ENCODE assay signal across 8 cellular contexts in the genomic region with DNA sequence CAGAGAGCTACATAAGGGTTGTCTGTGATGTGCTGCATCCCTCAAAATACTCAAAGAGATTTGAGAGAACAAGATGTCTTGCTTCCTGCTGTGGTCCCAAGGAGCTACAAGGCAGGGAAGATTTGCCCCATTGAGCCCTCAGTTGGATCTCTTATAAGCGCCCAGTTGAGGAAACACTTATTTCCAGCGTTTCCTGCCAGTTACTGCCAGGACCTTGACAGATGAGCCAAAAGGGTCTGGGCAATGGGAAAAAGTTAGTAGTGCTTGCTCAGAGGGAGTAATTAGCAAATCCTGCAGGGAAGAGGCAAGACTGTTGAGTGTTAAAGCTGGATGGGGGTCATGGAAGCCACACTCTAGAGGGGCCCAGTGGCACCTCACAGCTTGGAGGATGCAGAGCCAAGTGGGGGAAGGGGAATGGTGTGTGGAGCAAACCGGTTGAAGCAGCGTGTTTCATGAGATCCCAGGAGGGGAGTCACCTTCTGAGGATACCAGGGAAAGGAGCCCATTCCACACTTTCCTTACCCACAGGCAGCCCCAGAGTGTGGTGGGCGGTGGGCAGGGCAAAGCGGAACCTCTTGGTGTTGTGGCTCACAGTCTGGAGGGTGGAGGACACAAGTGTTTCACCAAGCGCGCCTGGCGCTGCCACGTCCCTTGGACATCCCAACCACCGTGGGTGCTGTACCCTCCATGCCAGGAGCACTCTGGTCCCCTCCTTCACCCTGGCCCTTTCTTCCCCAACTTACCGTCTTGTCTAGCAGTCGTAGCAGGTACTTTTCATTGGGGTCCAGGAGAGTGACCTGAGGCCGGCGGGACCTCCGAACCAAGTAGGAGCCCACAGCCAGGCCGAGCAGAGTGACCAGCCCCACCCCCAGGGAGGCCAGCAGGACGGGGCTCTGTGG. TPM values are rescaled to one million over a fixed set of nuclear protein-coding genes. Genes with fewer than 3 reads are reported as not detected.
DNase-seq lines count a peak whose midpoint lies in the region; ATAC-seq and TF ChIP-seq lines count a peak whose summit lies in the region.

No MANE protein-coding gene starts in this region.

- intact Hi-C loops in PC-3 (cut with micrococcal nuclease) = no loop called here

- no peaks in the 10 kb centered on the region for H3K9me3 ChIP-seq in DOHH2 (ENCODE audit: control insufficient read depth, insufficient read depth, low read length)
- H3K9me3 ChIP-seq in PC-3 (ENCODE audit: low read length) = no peaks in the 10 kb centered on the region

- H3K9me2 ChIP-seq in DOHH2 (replicated peaks; ENCODE audit: control insufficient read depth, low read length) (no peaks in the 10 kb centered on the region), PC-3 (replicated peaks; ENCODE audit: low read length) (no peaks in the 10 kb centered on the region)

- peak; percentile 58 for ATAC-seq in PC-3
- ATAC-seq in HG03108 (IDR thresholded peaks at IDR 0.05; ENCODE audit: unreplicated experiment) = no peak
- no peak for ATAC-seq in HG03565 (IDR thresholded peaks at IDR 0.05; ENCODE audit: unreplicated experiment)
- no peak for ATAC-seq in HG03469 (IDR thresholded peaks at IDR 0.05; ENCODE audit: unreplicated experiment)
- no peak for ATAC-seq in HG02678 (IDR thresholded peaks at IDR 0.05; ENCODE audit: unreplicated experiment)

- H3K79me2 ChIP-seq in DOHH2 (ENCODE audit: control insufficient read depth, low read length) = peaks cover 6% of the 10 kb centered on the region
- peaks cover 13% of the 10 kb centered on the region for H3K79me2 ChIP-seq in PC-3 (ENCODE audit: low read length)

- DNase-seq in PC-3 (no peak), endothelial cell (ENCODE audit: low spot score) (no peak), nephron progenitor cell (peak; percentile 10)

- H3K27ac Mint-ChIP-seq in endothelial cell (ENCODE audit: unreplicated experiment) (peak overlapping the region; percentile 27), nephron progenitor cell (peak overlapping the region; percentile 29)

- H3K27me3 Mint-ChIP-seq in endothelial cell (ENCODE audit: unreplicated experiment) (peaks cover 5% of the 10 kb centered on the region), nephron progenitor cell (ENCODE audit: low read depth, poor library complexity) (peaks cover 7% of the 10 kb centered on the region)

- CTCF ChIA-PET in PC-3 (lab: Charles Lee) = no interaction called here

- POLR2A ChIA-PET in PC-3 (lab: Charles Lee; ENCODE audit: unreplicated experiment) = no interaction called here

- no peaks in the 10 kb centered on the region; the same call in 1 of the 2 replicates for H3F3A ChIP-seq in DOHH2 (ENCODE audit: control insufficient read depth, insufficient read depth)
- no peaks in the 10 kb centered on the region for H3F3A ChIP-seq in PC-3 (ENCODE audit: low read length, unreplicated experiment)

- H3K4me3 Mint-ChIP-seq in endothelial cell (ENCODE audit: unreplicated experiment) (peak overlapping the region; percentile 86), nephron progenitor cell (peak overlapping the region; percentile 79)

- H3K36me3 Mint-ChIP-seq in endothelial cell (ENCODE audit: low read depth, unreplicated experiment) (peaks cover 12% of the 10 kb centered on the region), nephron progenitor cell (ENCODE audit: low read depth) (peaks cover 5% of the 10 kb centered on the region)

- TF ChIP-seq CTCF in DOHH2 (IDR thresholded peaks at IDR 0.05; ENCODE audit: low read depth, low read length, poor library complexity, severe bottlenecking) = no peak
- no peak for TF ChIP-seq CTCF in PC-3 (conservative IDR thresholded peaks at IDR 0.05; ENCODE audit: low read depth, low read length)
- no peak for TF ChIP-seq CTCF in endothelial cell (IDR thresholded peaks at IDR 0.05; ENCODE audit: unreplicated experiment)
- no peak for TF ChIP-seq CTCF in nephron progenitor cell (IDR thresholded peaks at IDR 0.05)

- H2AFZ ChIP-seq in PC-3 (ENCODE audit: low read length) = peak overlapping the region; percentile 99

- no peak overlapping the region for H3K27ac ChIP-seq in DOHH2 (ENCODE audit: low read depth, low read length)
- no peak overlapping the region for H3K27ac ChIP-seq in PC-3 (ENCODE audit: low read length)

- no peaks in the 10 kb centered on the region; the same call in 1 of the 2 replicates for H3K36me3 ChIP-seq in DOHH2 (ENCODE audit: control insufficient read depth, low read length)
- H3K36me3 ChIP-seq in PC-3 (ENCODE audit: low read depth, low read length) = peaks cover 22% of the 10 kb centered on the region; the same call in 1 of the 2 replicates

- H3K4me3 ChIP-seq in DOHH2 (ENCODE audit: low read length) (peak overlapping the region; percentile 95), PC-3 (ENCODE audit: low read length) (peak overlapping the region; percentile 99)

- peak overlapping the region; percentile 89 for H3K9ac ChIP-seq in PC-3 (ENCODE audit: low read length)

- H4K20me1 ChIP-seq in DOHH2 (ENCODE audit: control insufficient read depth, insufficient read depth, low read depth, low read length) (no peaks in the 10 kb centered on the region), PC-3 (ENCODE audit: low read length) (no peaks in the 10 kb centered on the region)

- H3K9me3 Mint-ChIP-seq in endothelial cell (ENCODE audit: unreplicated experiment) (no peaks in the 10 kb centered on the region), nephron progenitor cell (no peaks in the 10 kb centered on the region)

- H3K4me1 ChIP-seq in DOHH2 (ENCODE audit: control insufficient read depth, low read length) (peaks cover 32% of the 10 kb centered on the region), PC-3 (ENCODE audit: insufficient read depth, low read length) (peaks cover 19% of the 10 kb centered on the region)

- H3K4me2 ChIP-seq in DOHH2 (ENCODE audit: low read length) = peak overlapping the region; percentile 94
- peak overlapping the region; percentile 93 for H3K4me2 ChIP-seq in PC-3 (ENCODE audit: low read length)

- H3K27me3 ChIP-seq in DOHH2 (ENCODE audit: control insufficient read depth, low read length) = no peaks in the 10 kb centered on the region
- no peaks in the 10 kb centered on the region for H3K27me3 ChIP-seq in PC-3 (ENCODE audit: low read length)

- TSS peak; percentile 43 for BruUV-seq in PC-3 (replicated peaks; lab: Mats Ljungman, UMichigan)

- H3K4me1 Mint-ChIP-seq in endothelial cell (ENCODE audit: unreplicated experiment) = peaks cover 30% of the 10 kb centered on the region
- H3K4me1 Mint-ChIP-seq in nephron progenitor cell = peaks cover 23% of the 10 kb centered on the region

RNA-seq across cellular contexts. Expression of a gene that starts 0.8 kb away (rescaled TPM):
- total RNA-seq in PC-3 (2014; rRNA removed) = 58.7 and 66.2 TPM in 2 replicates
- 56.5 TPM for total RNA-seq in endothelial cell (ENCODE audit: unreplicated experiment)

RNA-seq across cellular contexts. Expression of a gene that starts 8.1 kb away (rescaled TPM):
- total RNA-seq in PC-3 (2014; rRNA removed) = 137 and 150 TPM in 2 replicates
- 52.9 TPM for total RNA-seq in endothelial cell (ENCODE audit: unreplicated experiment)

RNA-seq across cellular contexts. Expression of a gene that starts 39.2 kb away (rescaled TPM):
- total RNA-seq in PC-3 (2014; rRNA removed) (25.2 and 26.7 TPM in 2 replicates), endothelial cell (ENCODE audit: unreplicated experiment) (31.5 TPM)

RNA-seq across cellular contexts. Expression of a gene that starts 40.9 kb away (rescaled TPM):
- total RNA-seq in PC-3 (2014; rRNA removed) (119 and 122 TPM in 2 replicates), endothelial cell (ENCODE audit: unreplicated experiment) (65.5 TPM)
